Comparison of ENCODE assay signal across 1 cellular context in the genomic region with DNA sequence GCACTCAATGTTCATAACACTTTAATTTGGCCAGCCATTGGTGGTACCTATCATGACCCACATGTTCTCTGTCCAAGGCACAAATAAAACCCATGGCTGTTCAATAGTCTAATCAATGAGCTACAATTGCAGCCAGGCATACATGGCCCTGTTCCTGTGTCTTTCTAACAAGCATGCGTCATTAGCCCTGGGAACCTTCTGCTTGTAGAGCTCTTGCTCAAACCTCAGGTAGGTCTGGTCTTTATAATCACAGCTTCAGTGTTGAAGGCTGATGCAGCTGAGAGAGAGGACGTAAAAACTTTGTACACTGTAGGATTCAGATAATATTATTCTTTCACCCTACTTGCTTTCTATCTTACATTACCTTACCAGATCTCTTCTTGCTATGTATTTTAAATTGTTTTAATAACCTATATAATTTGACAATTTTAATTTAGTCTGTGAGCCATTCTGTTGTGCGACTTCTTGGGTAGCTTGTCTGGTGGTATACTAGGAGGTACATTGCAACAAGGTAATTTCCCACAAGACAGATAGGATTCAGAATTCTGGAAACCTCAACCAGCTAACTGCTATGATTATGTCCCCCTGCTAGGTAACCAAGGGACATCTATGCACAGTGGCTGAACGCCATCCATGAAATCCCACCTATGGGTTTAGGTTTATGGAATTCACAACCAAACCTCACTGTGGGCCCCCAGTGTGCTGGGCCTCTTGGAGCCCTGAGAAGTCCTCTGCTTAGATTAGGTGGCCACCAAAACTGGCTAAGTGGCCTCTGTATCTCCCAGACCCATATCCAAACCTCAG.
TF ChIP-seq lines count a peak whose summit lies in the region.

No MANE protein-coding gene starts in this region.

TF ChIP-seq in neural cell, 6 proteins besides CTCF, POLR2A, EP300 and RAD21:
- TF ChIP-seq, protein P1, sequence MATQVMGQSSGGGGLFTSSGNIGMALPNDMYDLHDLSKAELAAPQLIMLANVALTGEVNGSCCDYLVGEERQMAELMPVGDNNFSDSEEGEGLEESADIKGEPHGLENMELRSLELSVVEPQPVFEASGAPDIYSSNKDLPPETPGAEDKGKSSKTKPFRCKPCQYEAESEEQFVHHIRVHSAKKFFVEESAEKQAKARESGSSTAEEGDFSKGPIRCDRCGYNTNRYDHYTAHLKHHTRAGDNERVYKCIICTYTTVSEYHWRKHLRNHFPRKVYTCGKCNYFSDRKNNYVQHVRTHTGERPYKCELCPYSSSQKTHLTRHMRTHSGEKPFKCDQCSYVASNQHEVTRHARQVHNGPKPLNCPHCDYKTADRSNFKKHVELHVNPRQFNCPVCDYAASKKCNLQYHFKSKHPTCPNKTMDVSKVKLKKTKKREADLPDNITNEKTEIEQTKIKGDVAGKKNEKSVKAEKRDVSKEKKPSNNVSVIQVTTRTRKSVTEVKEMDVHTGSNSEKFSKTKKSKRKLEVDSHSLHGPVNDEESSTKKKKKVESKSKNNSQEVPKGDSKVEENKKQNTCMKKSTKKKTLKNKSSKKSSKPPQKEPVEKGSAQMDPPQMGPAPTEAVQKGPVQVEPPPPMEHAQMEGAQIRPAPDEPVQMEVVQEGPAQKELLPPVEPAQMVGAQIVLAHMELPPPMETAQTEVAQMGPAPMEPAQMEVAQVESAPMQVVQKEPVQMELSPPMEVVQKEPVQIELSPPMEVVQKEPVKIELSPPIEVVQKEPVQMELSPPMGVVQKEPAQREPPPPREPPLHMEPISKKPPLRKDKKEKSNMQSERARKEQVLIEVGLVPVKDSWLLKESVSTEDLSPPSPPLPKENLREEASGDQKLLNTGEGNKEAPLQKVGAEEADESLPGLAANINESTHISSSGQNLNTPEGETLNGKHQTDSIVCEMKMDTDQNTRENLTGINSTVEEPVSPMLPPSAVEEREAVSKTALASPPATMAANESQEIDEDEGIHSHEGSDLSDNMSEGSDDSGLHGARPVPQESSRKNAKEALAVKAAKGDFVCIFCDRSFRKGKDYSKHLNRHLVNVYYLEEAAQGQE (IDR thresholded peaks at IDR 0.05; ENCODE audit: borderline replicate concordance): no peak
- TF ChIP-seq MXI1 (conservative IDR thresholded peaks at IDR 0.05; ENCODE audit: poor library complexity, severe bottlenecking) (no peak), EZH2 (IDR thresholded peaks at IDR 0.05; ENCODE audit: borderline replicate concordance, insufficient read depth, low read length, poor library complexity, severe bottlenecking) (no peak), SMC3 (conservative IDR thresholded peaks at IDR 0.05; ENCODE audit: poor library complexity) (no peak), POLR2AphosphoS5 (IDR thresholded peaks at IDR 0.05) (no peak), TAF1 (IDR thresholded peaks at IDR 0.05; ENCODE audit: low read depth) (no peak)
TF ChIP-seq in neural cell: peak in this region for 0.
